8 cellular contexts compared by ENCODE assay signal in genomic region chr10:43362191-43362839, GRCh38. TPM values are rescaled to one million over a fixed set of nuclear protein-coding genes. Genes with fewer than 3 reads are reported as not detected.
A peak's percentile ranks its signal among the peaks of the same experiment; 100 is the strongest.
DNase-seq lines count a peak whose midpoint lies in the region; ATAC-seq, FAIRE-seq and TF ChIP-seq lines count a peak whose summit lies in the region.

No MANE protein-coding gene starts in this region.

- no peaks in the 10 kb centered on the region for H3K27me3 ChIP-seq in keratinocyte (ENCODE audit: control insufficient read depth, extremely low read depth, insufficient read depth, low read length)

- no peaks in the 10 kb centered on the region for H3K36me3 ChIP-seq in keratinocyte (ENCODE audit: control insufficient read depth in 2 of 2, extremely low read depth in 1 of 2, insufficient read depth in 2 of 2, low read length in 2 of 2)

- DNase-seq in GM13976 (ENCODE audit: low spot score) (peak; percentile 98), NCI-H2029 (lab: John Stamatoyannopoulos, UW) (peak; percentile 88), chondrocyte (ENCODE audit: low spot score) (no peak), keratinocyte (ENCODE audit: low read depth, low spot score) (peak; percentile 89), T1000 (lab: John Stamatoyannopoulos, UW) (no peak)
- peak; percentile 88 to 98 for DNase-seq in activated CD4-positive, alpha-beta T cell treated with anti-CD3 and anti-CD28 coated beads for 24 hours (ENCODE audit: low read depth in 2 of 2)
- peak; percentile 94 to 97 for DNase-seq in stimulated activated CD4-positive, alpha-beta T cell treated with anti-CD3 and anti-CD28 coated beads, Interleukin-15, amount 100 ng/mL, for 1 hour (ENCODE audit: low read depth in 1 of 2, low spot score in 1 of 2)

- H3K4me1 ChIP-seq in keratinocyte (ENCODE audit: control insufficient read depth, extremely low read depth, insufficient read depth, low read length): peaks cover 3% of the 10 kb centered on the region

- H3K4me3 Mint-ChIP-seq in chondrocyte (ENCODE audit: unreplicated experiment): peak overlapping the region; percentile 71

- no peak overlapping the region for H3K27ac Mint-ChIP-seq in chondrocyte (ENCODE audit: unreplicated experiment)

- no peaks in the 10 kb centered on the region for H3K9me3 ChIP-seq in keratinocyte (ENCODE audit: control insufficient read depth, low read depth, low read length)

- no peaks in the 10 kb centered on the region for H3K27me3 Mint-ChIP-seq in chondrocyte (ENCODE audit: low read depth)

- H3K27ac ChIP-seq in keratinocyte (ENCODE audit: control insufficient read depth, insufficient read depth, low read length): peak overlapping the region; percentile 58

- peak overlapping the region; percentile 93 for H2AFZ ChIP-seq in keratinocyte (ENCODE audit: control insufficient read depth, low read length)

- in situ Hi-C loops in GM13976 (cut with MboI; ENCODE audit: low sequenced_read_pairs, unreplicated experiment): no loop called here

- no peaks in the 10 kb centered on the region for H3K36me3 Mint-ChIP-seq in chondrocyte (ENCODE audit: low read depth)

- H3K9me3 Mint-ChIP-seq in chondrocyte (ENCODE audit: low read depth): no peaks in the 10 kb centered on the region

- peak; percentile 93 for FAIRE-seq in keratinocyte (lab: Jason Lieb, UNC)

- TF ChIP-seq CTCF in GM13976 (IDR thresholded peaks at IDR 0.05; ENCODE audit: borderline replicate concordance, control extremely low read depth, extremely low read depth, insufficient read depth, missing control alignments): peak; percentile 56
- TF ChIP-seq CTCF in chondrocyte (IDR thresholded peaks at IDR 0.05): peak; percentile 60
- TF ChIP-seq CTCF in keratinocyte (optimal IDR thresholded peaks at IDR 0.05 in 1 of 3, IDR thresholded peaks at IDR 0.05 in 1 of 3, conservative IDR thresholded peaks at IDR 0.05 in 1 of 3; ENCODE audit: extremely low read depth in 1 of 3, insufficient read depth in 2 of 3, low read length in 3 of 3): peak; percentile 40 to 68 (median 52)

- no peaks in the 10 kb centered on the region for H3K79me2 ChIP-seq in keratinocyte (ENCODE audit: control insufficient read depth, insufficient read depth, low read length)

- H4K20me1 ChIP-seq in keratinocyte (ENCODE audit: control insufficient read depth, extremely low read depth, insufficient read depth, low read length): no peaks in the 10 kb centered on the region

- ATAC-seq in HG02852 (IDR thresholded peaks at IDR 0.05; ENCODE audit: unreplicated experiment): peak; percentile 97

- peaks cover 9% of the 10 kb centered on the region for H3K4me1 Mint-ChIP-seq in chondrocyte (ENCODE audit: low read depth)

- H3K9ac ChIP-seq in keratinocyte (ENCODE audit: control insufficient read depth, extremely low read depth, insufficient read depth, low read length): peak overlapping the region; percentile 77

- H3K4me3 ChIP-seq in keratinocyte (ENCODE audit: control insufficient read depth in 2 of 3, extremely low read depth in 1 of 3, insufficient read depth in 2 of 3, low read depth in 1 of 3, low read length in 3 of 3): peak overlapping the region; percentile 45 to 75 (median 71)

- H3K9me1 ChIP-seq in keratinocyte (ENCODE audit: control insufficient read depth, extremely low read depth, insufficient read depth, low read length): no peaks in the 10 kb centered on the region

- H3K4me2 ChIP-seq in keratinocyte (ENCODE audit: control insufficient read depth, extremely low read depth, insufficient read depth, low read depth, low read length): peak overlapping the region; percentile 79

- dilution Hi-C loops in keratinocyte (cut with MboI; ENCODE audit: extremely low pct_ligation_motif_present, low sequenced_read_pairs): no loop called here

RNA-seq across cellular contexts. Expression of gene FXYD4, which starts 9.1 kb away (rescaled TPM):
- not detected in 3 replicates for total RNA-seq in chondrocyte
- not detected in 3 replicates for polyA plus RNA-seq in keratinocyte
- not detected for polyA plus RNA-seq in keratinocyte (2011; ENCODE audit: low read depth)
- not detected in 2 replicates for polyA plus RNA-seq in keratinocyte (2011; cell fraction: cytosol; rRNA removed)
- not detected in 2 replicates for polyA plus RNA-seq in keratinocyte (2011; cell fraction: nucleus; rRNA removed)
- not detected in 2 replicates for polyA plus RNA-seq in keratinocyte (2012; ENCODE audit: low replicate concordance)
- not detected in 3 replicates for polyA minus RNA-seq in keratinocyte
- not detected for polyA minus RNA-seq in keratinocyte (2011; cell fraction: cytosol; rRNA and poly(A)+ RNA removed)
- polyA minus RNA-seq in keratinocyte (2011; cell fraction: nucleus; rRNA and poly(A)+ RNA removed): not detected in 2 replicates

RNA-seq across cellular contexts. Expression of gene HNRNPF, which starts 46.7 kb away (rescaled TPM):
- 122 to 126 TPM (median 123 TPM) in 3 replicates for total RNA-seq in chondrocyte
- 164 to 238 TPM (median 230 TPM) in 3 replicates for polyA plus RNA-seq in keratinocyte
- polyA plus RNA-seq in keratinocyte (2011; ENCODE audit: low read depth): 149 TPM
- polyA plus RNA-seq in keratinocyte (2011; cell fraction: cytosol; rRNA removed): 154 and 156 TPM in 2 replicates
- 171 and 186 TPM in 2 replicates for polyA plus RNA-seq in keratinocyte (2011; cell fraction: nucleus; rRNA removed)
- 128 and 184 TPM in 2 replicates for polyA plus RNA-seq in keratinocyte (2012; ENCODE audit: low replicate concordance)
- polyA minus RNA-seq in keratinocyte: 160 to 224 TPM (median 169 TPM) in 3 replicates
- polyA minus RNA-seq in keratinocyte (2011; cell fraction: cytosol; rRNA and poly(A)+ RNA removed): 138 TPM
- 79.5 and 115 TPM in 2 replicates for polyA minus RNA-seq in keratinocyte (2011; cell fraction: nucleus; rRNA and poly(A)+ RNA removed)

Comparison
In these comparisons a context has a peak if more than half of its experiments do, and no peak if none do; other contexts are left out.
1. DNase-seq: peak in GM13976 (single experiment), NCI-H2029 (single experiment), activated CD4-positive, alpha-beta T cell treated with anti-CD3 and anti-CD28 coated beads for 24 hours (2 of 2), keratinocyte (single experiment) and stimulated activated CD4-positive, alpha-beta T cell treated with anti-CD3 and anti-CD28 coated beads, Interleukin-15, amount 100 ng/mL, for 1 hour (2 of 2); none in chondrocyte (single experiment) and T1000 (single experiment).
2. Peak in every context shown above with its lines, with median percentiles within 50 percentile points of each other: CTCF ChIP-seq.